Comparison of ENCODE assay signal across 24 cellular contexts in the genomic region with DNA sequence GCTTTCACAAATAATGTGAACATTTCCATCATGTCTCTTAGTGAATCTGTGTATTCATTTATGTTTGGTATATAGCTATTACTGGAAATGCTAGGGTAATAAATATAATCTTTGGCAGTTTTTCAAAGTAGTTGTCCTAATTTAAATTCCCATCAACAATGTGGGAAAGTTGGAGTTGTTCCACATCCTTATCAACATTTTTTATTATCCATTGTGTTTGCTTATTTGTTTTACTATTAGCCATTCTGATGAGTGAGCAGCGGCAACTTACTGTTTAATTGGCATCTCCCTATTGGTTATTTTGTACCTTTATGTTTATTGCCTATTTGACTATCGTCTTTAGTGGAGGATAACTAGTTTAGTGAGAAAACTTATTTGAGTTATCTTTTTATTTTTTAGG.
DNase-seq lines count a peak whose midpoint lies in the region; ATAC-seq, FAIRE-seq and TF ChIP-seq lines count a peak whose summit lies in the region.
"Had no signal": no experiment of that assay in that cellular context is flagged by ENCODE, and none has a peak within 500 bp of the region (broad histone marks: within the 10 kb centered on the region; RNA-seq: fewer than 3 reads in every experiment).

No MANE protein-coding gene starts in this region.

- peak overlapping the region; percentile 42 for H2AFZ ChIP-seq in HCT116 (ENCODE audit: low read depth, low read length, poor library complexity, severe bottlenecking)

- H3K4me3 ChIP-seq in HCT116 (replicated peaks in 1 of 2; ENCODE audit: low read depth in 1 of 2, low read length in 2 of 2) (no peak overlapping the region), HEK293 (ENCODE audit: low read depth, low read length) (no peak overlapping the region)
- H3K4me3 ChIP-seq: BLaER1 treated with 17β-estradiol and CSF1 and Interleukin-3, amounts not matched to agents 10 nM and 100 nM had no signal

- H3K4me1 ChIP-seq in HCT116 (ENCODE audit: control insufficient read depth in 1 of 2, insufficient read depth in 2 of 2, low read length in 2 of 2) (no peaks in the 10 kb centered on the region), HEK293 (ENCODE audit: control insufficient read depth, insufficient read depth, low read length) (no peaks in the 10 kb centered on the region)
- H3K4me1 ChIP-seq: Caco-2 had no signal

- no peaks in the 10 kb centered on the region for H4K20me1 ChIP-seq in HCT116 (ENCODE audit: insufficient read depth)
- H4K20me1 ChIP-seq: BLaER1 treated with 17β-estradiol and CSF1 and Interleukin-3, amounts not matched to agents 10 nM and 100 nM had no signal

- TF ChIP-seq RAD21 in HCT116 (IDR thresholded peaks at IDR 0.05; ENCODE audit: low read depth) = no peak

- H3K27me3 Mint-ChIP-seq in WTC11 (ENCODE audit: low read depth) = no peaks in the 10 kb centered on the region
- H3K27me3 Mint-ChIP-seq: B cell; CD4-positive, alpha-beta T cell had no signal

- CTCF ChIA-PET in HCT116 (lab: Charles Lee) = no interaction called here
- CTCF ChIA-PET in HEK293 (lab: Yijun Ruan, JAX) = interaction anchor here (1.5 kb wide), 1 partner anchor 11 kb away, joined by 3 read pairs; no protein-coding TSS in a partner anchor
- CTCF ChIA-PET in WTC11 (lab: Charles Lee) = no interaction called here

- H3K36me3 ChIP-seq in HCT116 (ENCODE audit: control insufficient read depth in 1 of 2, insufficient read depth in 2 of 2, low read length in 2 of 2) (no peaks in the 10 kb centered on the region), HEK293 (ENCODE audit: control insufficient read depth in 2 of 2, insufficient read depth in 1 of 2, low read length in 2 of 2) (no peaks in the 10 kb centered on the region)
- H3K36me3 ChIP-seq: BLaER1 treated with 17β-estradiol and CSF1 and Interleukin-3, amounts not matched to agents 10 nM and 100 nM had no signal

- RAD21 ChIA-PET in HCT116 (lab: Charles Lee; ENCODE audit: low non-redundant PET in 1 of 2, low total read pairs in 2 of 2, uncharacterized antibody in 2 of 2, unreplicated experiment in 2 of 2) = no interaction called here

- no TSS peak for BruUV-seq in HCT116 (replicated peaks; lab: Mats Ljungman, UMichigan)

- intact Hi-C loops in HCT116 (cut with micrococcal nuclease) = no loop called here

- POLR2A ChIA-PET in HCT116 (lab: Charles Lee) = no interaction called here
- POLR2A ChIA-PET in HEK293 (lab: Yijun Ruan, JAX) = no interaction called here
- POLR2A ChIA-PET in WTC11 (lab: Charles Lee) = no interaction called here

- H3K9me3 ChIP-seq in HCT116 (ENCODE audit: control insufficient read depth in 1 of 2, insufficient read depth in 1 of 2, low read depth in 1 of 2, low read length in 2 of 2) (no peaks in the 10 kb centered on the region), HEK293 (ENCODE audit: control insufficient read depth, insufficient read depth, low read depth, low read length) (no peaks in the 10 kb centered on the region)
- H3K9me3 ChIP-seq: Caco-2 had no signal

- H3K9ac ChIP-seq in HCT116 (ENCODE audit: low read length) = no peak overlapping the region
- H3K9ac ChIP-seq: BLaER1 treated with 17β-estradiol and CSF1 and Interleukin-3, amounts not matched to agents 10 nM and 100 nM had no signal

- no peak for TF ChIP-seq CTCF in HCT116 (IDR thresholded peaks at IDR 0.05 in 2 of 3, conservative IDR thresholded peaks at IDR 0.05 in 1 of 3; ENCODE audit: borderline replicate concordance in 1 of 3, insufficient read depth in 1 of 3, low read depth in 2 of 3, low read length in 2 of 3)
- no peak for TF ChIP-seq CTCF in HEK293 (tag by site-specific recombination; IDR thresholded peaks at IDR 0.05)
- TF ChIP-seq CTCF in WTC11 (IDR thresholded peaks at IDR 0.05) = no peak

- no peaks in the 10 kb centered on the region for H3K36me3 Mint-ChIP-seq in WTC11
- H3K36me3 Mint-ChIP-seq: CD8-positive, alpha-beta T cell had no signal

- H3K27ac ChIP-seq in HCT116 (ENCODE audit: low read depth, low read length) (no peak overlapping the region), HEK293 (ENCODE audit: extremely low read depth, low read depth, low read length) (no peak overlapping the region)
- H3K27ac ChIP-seq: BLaER1 treated with 17β-estradiol and CSF1 and Interleukin-3, amounts not matched to agents 10 nM and 100 nM; C4-2B had no signal

- peaks cover 3% of the 10 kb centered on the region; the same call in 1 of the 2 replicates for H3K9me3 Mint-ChIP-seq in WTC11
- H3K9me3 Mint-ChIP-seq: CD4-positive, alpha-beta T cell; CD8-positive, alpha-beta T cell had no signal

- H3K79me2 ChIP-seq in HCT116 (ENCODE audit: insufficient read depth, low read length) = no peaks in the 10 kb centered on the region

- H3K27me3 ChIP-seq in HCT116 (ENCODE audit: insufficient read depth, low read length) = no peaks in the 10 kb centered on the region
- H3K27me3 ChIP-seq: BLaER1 treated with 17β-estradiol and CSF1 and Interleukin-3, amounts not matched to agents 10 nM and 100 nM had no signal

- no peak for ATAC-seq in HCT116
- no peak for ATAC-seq in HG02678 (IDR thresholded peaks at IDR 0.05; ENCODE audit: unreplicated experiment)
- no peak for ATAC-seq in WTC11
- no peak for ATAC-seq in HG03457 (IDR thresholded peaks at IDR 0.05; ENCODE audit: unreplicated experiment)
- ATAC-seq: CD8-positive, alpha-beta T cell had no signal

- peak; percentile 21 for FAIRE-seq in endometrium (lab: Jason Lieb, UNC)
- FAIRE-seq: A204.1, D721Med, GM12891, GM19239 had no signal

- H3K4me2 ChIP-seq in HCT116 (ENCODE audit: low read length) = no peak overlapping the region

- TF ChIP-seq POLR2A in HCT116 (IDR thresholded peaks at IDR 0.05; ENCODE audit: borderline replicate concordance, extremely low read depth, insufficient read depth, insufficient read length) = no peak

- H3K27ac Mint-ChIP-seq in WTC11 = no peak overlapping the region
- H3K27ac Mint-ChIP-seq: B cell; CD4-positive, alpha-beta T cell; CD8-positive, alpha-beta T cell had no signal

- no peak overlapping the region for H3K4me3 Mint-ChIP-seq in WTC11
- H3K4me3 Mint-ChIP-seq: B cell; CD4-positive, alpha-beta T cell; CD8-positive, alpha-beta T cell had no signal

- DNase-seq in HCT116 (ENCODE audit: low read depth, low spot score) (no peak), NCI-H774 (lab: John Stamatoyannopoulos, UW) (peak; percentile 14), AG08396 (ENCODE audit: low spot score) (no peak), WTC11 (ENCODE audit: low spot score) (no peak)
- DNase-seq: 8988T; ACHN; AML-193; Caco-2; Calu3; CD4-positive, alpha-beta T cell; CD8-positive, alpha-beta T cell; DMS79 treated with DMSO at 0.1 percent for 48 hours; GF-D8 had no signal

- no peaks in the 10 kb centered on the region for H3K4me1 Mint-ChIP-seq in WTC11

- no peaks in the 10 kb centered on the region for H3K9me2 ChIP-seq in HCT116 (ENCODE audit: insufficient read depth)

TF ChIP-seq in HCT116, 20 proteins besides CTCF, POLR2A, EP300 and RAD21 (continues in another document):
- TF ChIP-seq, protein P1, sequence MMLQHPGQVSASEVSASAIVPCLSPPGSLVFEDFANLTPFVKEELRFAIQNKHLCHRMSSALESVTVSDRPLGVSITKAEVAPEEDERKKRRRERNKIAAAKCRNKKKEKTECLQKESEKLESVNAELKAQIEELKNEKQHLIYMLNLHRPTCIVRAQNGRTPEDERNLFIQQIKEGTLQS (IDR thresholded peaks at IDR 0.05) = no peak
- TF ChIP-seq FOSL1 (IDR thresholded peaks at IDR 0.05; ENCODE audit: low read depth) (no peak), SRF (IDR thresholded peaks at IDR 0.05; ENCODE audit: low read depth) (no peak), EZH2 (IDR thresholded peaks at IDR 0.05) (no peak), CBX3 (IDR thresholded peaks at IDR 0.05; ENCODE audit: low read depth) (no peak), JUND (IDR thresholded peaks at IDR 0.05) (no peak), CEBPB (IDR thresholded peaks at IDR 0.05; ENCODE audit: low read depth) (no peak)

TF ChIP-seq in HEK293, 187 proteins besides CTCF, POLR2A, EP300 and RAD21 (continues in another document):
- TF ChIP-seq PRDM6 (tag by site-specific recombination; IDR thresholded peaks at IDR 0.05) = peak; percentile 36; the same call in 1 of the 2 replicates
- TF ChIP-seq FEZF1 (tag by site-specific recombination; IDR thresholded peaks at IDR 0.05) = peak; percentile 39; the same call in 1 of the 2 replicates
- no peak for TF ChIP-seq ZNF707 (tag by site-specific recombination; IDR thresholded peaks at IDR 0.05)

TF ChIP-seq in WTC11, 78 proteins besides CTCF, POLR2A, EP300 and RAD21:
- TF ChIP-seq ZNF671 (CRISPR knock-in tag; IDR thresholded peaks at IDR 0.05) (no peak), ZNF232 (CRISPR knock-in tag; IDR thresholded peaks at IDR 0.05) (no peak), GTF2I (CRISPR knock-in tag; conservative IDR thresholded peaks at IDR 0.05) (no peak), TP53 (CRISPR knock-in tag; IDR thresholded peaks at IDR 0.05) (no peak), SMAD4 (CRISPR knock-in tag; IDR thresholded peaks at IDR 0.05) (no peak), FOXK1 (CRISPR knock-in tag; IDR thresholded peaks at IDR 0.05) (no peak), ZNF396 (CRISPR knock-in tag; IDR thresholded peaks at IDR 0.05; ENCODE audit: borderline replicate concordance) (no peak)
